2 cellular contexts compared by ENCODE assay signal in genomic region chr4:48267574-48267973, GRCh38.
TF ChIP-seq lines count a peak whose summit lies in the region.

No MANE protein-coding gene starts in this region.

TF ChIP-seq in GM23338, 12 proteins besides CTCF, POLR2A, EP300 and RAD21:
- no peak for TF ChIP-seq ZNF462 (CRISPR knock-in tag; IDR thresholded peaks at IDR 0.05)
- no peak for TF ChIP-seq POLR2AphosphoS5 (IDR thresholded peaks at IDR 0.05; ENCODE audit: low read depth)
- no peak for TF ChIP-seq JUNB (IDR thresholded peaks at IDR 0.05; ENCODE audit: unreplicated experiment)
- TF ChIP-seq NANOG (IDR thresholded peaks at IDR 0.05; ENCODE audit: borderline replicate concordance): no peak
TF ChIP-seq in GM23338: peak in this region for 0.

TF ChIP-seq in K562, 482 proteins besides CTCF, POLR2A, EP300 and RAD21:
- TF ChIP-seq ATF1 (CRISPR knock-in tag; IDR thresholded peaks at IDR 0.05): no peak
- no peak for TF ChIP-seq ATF1 (tag; IDR thresholded peaks at IDR 0.05)
- no peak for TF ChIP-seq ELF1 (tag; IDR thresholded peaks at IDR 0.05)
- TF ChIP-seq MAFK (IDR thresholded peaks at IDR 0.05; ENCODE audit: low read length): peak; percentile 26; the same call in 1 of the 2 replicates
- TF ChIP-seq ZNF316 (IDR thresholded peaks at IDR 0.05): peak; percentile 62; the same call in 1 of the 2 replicates
- peak; percentile 63 for TF ChIP-seq C11orf30 (IDR thresholded peaks at IDR 0.05; ENCODE audit: low read depth)
- TF ChIP-seq HDAC3 (IDR thresholded peaks at IDR 0.05; ENCODE audit: borderline replicate concordance, partially characterized antibody): no peak
- TF ChIP-seq PRDM10 (IDR thresholded peaks at IDR 0.05; ENCODE audit: partially characterized antibody): no peak
- no peak for TF ChIP-seq CREB3 (tag; conservative IDR thresholded peaks at IDR 0.05; ENCODE audit: low read depth)
- TF ChIP-seq ZNF766 (CRISPR knock-in tag; conservative IDR thresholded peaks at IDR 0.05): no peak
- TF ChIP-seq JUN (IDR thresholded peaks at IDR 0.05; ENCODE audit: borderline replicate concordance, low read depth, low read length): no peak
- TF ChIP-seq JUN (CRISPR knock-in tag; IDR thresholded peaks at IDR 0.05; ENCODE audit: borderline replicate concordance): no peak
- peak; percentile 12 for TF ChIP-seq RBBP5 (IDR thresholded peaks at IDR 0.05; ENCODE audit: borderline replicate concordance, insufficient read depth, low read length, poor library complexity, severe bottlenecking)
- TF ChIP-seq TFAP4 (CRISPR knock-in tag; IDR thresholded peaks at IDR 0.05; ENCODE audit: borderline replicate concordance): 0 out of 2 replicates have a peak, but pooled peaks have one; percentile 19
